Comparison of ENCODE assay signal across 8 cellular contexts in the genomic region with DNA sequence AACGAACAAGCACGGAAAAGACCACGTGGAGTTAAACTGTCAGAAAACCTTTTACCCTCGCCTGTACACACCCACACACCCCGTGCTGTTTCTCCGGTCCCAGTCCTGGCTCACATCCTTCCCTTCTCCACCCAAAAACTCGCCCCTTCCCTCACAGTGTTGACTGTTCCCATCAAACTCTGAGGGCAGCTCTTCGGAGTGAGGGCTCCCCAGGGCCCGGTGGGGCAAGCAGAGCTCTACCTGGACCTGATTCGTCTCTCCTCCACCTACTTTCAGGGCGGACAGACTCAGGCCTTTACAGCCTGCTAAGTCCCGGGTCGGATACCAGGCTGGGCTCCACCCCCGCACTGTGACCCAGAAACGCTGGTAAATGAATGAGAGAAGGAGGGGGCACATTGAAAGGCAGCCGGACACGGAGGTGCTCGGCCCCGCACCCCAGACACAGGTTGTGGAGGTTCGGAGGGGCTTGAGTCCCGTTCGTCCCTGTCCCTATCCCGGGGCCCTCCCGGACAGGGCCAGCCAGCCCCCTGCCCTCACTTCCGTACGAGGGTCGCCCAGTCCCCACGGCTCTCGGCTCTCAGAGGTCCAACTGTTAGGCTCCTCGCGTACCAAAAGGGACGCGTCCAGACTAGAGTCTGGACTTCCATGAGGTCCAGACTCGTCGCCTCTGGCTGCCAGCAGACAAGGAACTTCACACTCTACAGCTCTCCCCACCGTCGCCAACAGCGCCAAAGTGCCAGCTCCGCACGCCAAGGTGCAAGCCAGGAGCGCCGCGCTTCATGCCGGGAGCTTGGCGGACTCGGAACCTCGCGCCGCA. TPM values are rescaled to one million over a fixed set of nuclear protein-coding genes. Genes with fewer than 3 reads are reported as not detected.
DNase-seq lines count a peak whose midpoint lies in the region; ATAC-seq and TF ChIP-seq lines count a peak whose summit lies in the region.

No MANE protein-coding gene starts in this region.

- H2BK120ac ChIP-seq in mesenchymal stem cell (ENCODE audit: low read depth, low read length) = peak overlapping the region; percentile 21

- peaks cover 12% of the 10 kb centered on the region for H3K27me3 ChIP-seq in endodermal cell (ENCODE audit: control insufficient read depth, insufficient read depth, low read length, poor library complexity, severe bottlenecking)
- no peaks in the 10 kb centered on the region for H3K27me3 ChIP-seq in mesenchymal stem cell (ENCODE audit: control insufficient read depth in 1 of 2, insufficient read depth in 1 of 2, low read length in 2 of 2)

- H3K4me2 ChIP-seq in mesenchymal stem cell (ENCODE audit: low read length, poor library complexity, severe bottlenecking) = peak overlapping the region; percentile 64

- H3K9me3 Mint-ChIP-seq in MCF 10A (ENCODE audit: unreplicated experiment) (no peaks in the 10 kb centered on the region), endodermal cell (no peaks in the 10 kb centered on the region), progenitor cell of endocrine pancreas (ENCODE audit: low read depth) (no peaks in the 10 kb centered on the region)
- no peaks in the 10 kb centered on the region for H3K9me3 Mint-ChIP-seq in stimulated activated memory B cell treated with anti-CD40 and anti-IgM and Interleukin-4, amounts not matched to agents 10 μg/mL and 1 μg/mL and 100 μg/mL, for 72 hours

- peak overlapping the region; percentile 43 for H4K91ac ChIP-seq in mesenchymal stem cell (ENCODE audit: low read length)

- no peak overlapping the region for H3K14ac ChIP-seq in mesenchymal stem cell (ENCODE audit: low read length in 2 of 2)

- intact Hi-C loops in MCF 10A (cut with micrococcal nuclease) = no loop called here

- H3K27ac ChIP-seq in endodermal cell (ENCODE audit: low read depth, low read length) (no peak overlapping the region), mesenchymal stem cell (ENCODE audit: low read length, poor library complexity, severe bottlenecking) (no peak overlapping the region)

- H3K9me3 ChIP-seq in endodermal cell (ENCODE audit: control insufficient read depth, low read length) (no peaks in the 10 kb centered on the region), mesenchymal stem cell (ENCODE audit: control insufficient read depth, low read length) (no peaks in the 10 kb centered on the region)

- H3K4me1 Mint-ChIP-seq in MCF 10A (ENCODE audit: insufficient read depth, unreplicated experiment) (peaks cover 7% of the 10 kb centered on the region), endodermal cell (no peaks in the 10 kb centered on the region), progenitor cell of endocrine pancreas (ENCODE audit: low read depth) (peaks cover 3% of the 10 kb centered on the region)
- peaks cover 11% of the 10 kb centered on the region for H3K4me1 Mint-ChIP-seq in stimulated activated memory B cell treated with anti-CD40 and anti-IgM and Interleukin-4, amounts not matched to agents 10 μg/mL and 1 μg/mL and 100 μg/mL, for 72 hours

- H3K9ac ChIP-seq in endodermal cell (ENCODE audit: extremely low read depth, low read length, poor library complexity, severe bottlenecking) (no peak overlapping the region), mesenchymal stem cell (ENCODE audit: low read length) (peak overlapping the region; percentile 79)

- no peak for TF ChIP-seq CTCF in MCF 10A (IDR thresholded peaks at IDR 0.05; ENCODE audit: unreplicated experiment)
- no peak for TF ChIP-seq CTCF in endodermal cell (conservative IDR thresholded peaks at IDR 0.05)
- TF ChIP-seq CTCF in progenitor cell of endocrine pancreas (IDR thresholded peaks at IDR 0.05; ENCODE audit: unreplicated experiment) = no peak

- peak; percentile 60 to 86 for DNase-seq in T47D (ENCODE audit: low read depth in 1 of 2, low spot score in 1 of 2)
- DNase-seq in MCF 10A (ENCODE audit: unreplicated experiment) = no peak
- DNase-seq in activated CD4-positive, CD25-positive, alpha-beta regulatory T cell treated with anti-CD3 and anti-CD28 coated beads, Interleukin-2, amount 50 U/mL, for 72 hours = peak; percentile 34
- DNase-seq in endodermal cell = peak; percentile 89
- peak; percentile 33 for DNase-seq in mesenchymal stem cell
- no peak for DNase-seq in progenitor cell of endocrine pancreas (ENCODE audit: low spot score, unreplicated experiment)
- DNase-seq in SK-N-DZ (ENCODE audit: low spot score) = no peak

- peak overlapping the region; percentile 46 for H2AFZ ChIP-seq in mesenchymal stem cell (ENCODE audit: low read depth, low read length)

- H3K27ac Mint-ChIP-seq in MCF 10A (ENCODE audit: low read depth, unreplicated experiment) (no peak overlapping the region), endodermal cell (no peak overlapping the region), progenitor cell of endocrine pancreas (no peak overlapping the region)
- H3K27ac Mint-ChIP-seq in stimulated activated memory B cell treated with anti-CD40 and anti-IgM and Interleukin-4, amounts not matched to agents 10 μg/mL and 1 μg/mL and 100 μg/mL, for 72 hours = peak overlapping the region; percentile 69

- no peak overlapping the region for H3K23ac ChIP-seq in mesenchymal stem cell (ENCODE audit: low read length in 2 of 2)

- no peak overlapping the region for H2BK12ac ChIP-seq in mesenchymal stem cell (ENCODE audit: low read length in 2 of 2)

- H3K36me3 ChIP-seq in endodermal cell (ENCODE audit: control insufficient read depth, insufficient read depth, low read length) (no peaks in the 10 kb centered on the region), mesenchymal stem cell (ENCODE audit: control insufficient read depth in 1 of 2, insufficient read depth in 2 of 2, low read depth in 1 of 2, low read length in 2 of 2) (no peaks in the 10 kb centered on the region)

- peak; percentile 63 for ATAC-seq in stimulated activated memory B cell treated with anti-CD40 and anti-IgM and Interleukin-4, amounts not matched to agents 10 μg/mL and 1 μg/mL and 100 μg/mL, for 72 hours

- H2AK5ac ChIP-seq in mesenchymal stem cell (ENCODE audit: low read length, severe bottlenecking) = no peak overlapping the region

- peak overlapping the region; percentile 26 to 32 for H3K18ac ChIP-seq in mesenchymal stem cell (ENCODE audit: low read depth in 1 of 2, low read length in 2 of 2)

- in situ Hi-C loops in T47D (cut with HindIII; ENCODE audit: low pct_unique_long_range_greater_than_20kb, low sequenced_read_pairs) = no loop called here

- H3K4me1 ChIP-seq in endodermal cell (ENCODE audit: control insufficient read depth, insufficient read depth, low read length) (no peaks in the 10 kb centered on the region), mesenchymal stem cell (ENCODE audit: control insufficient read depth, insufficient read depth, low read depth, low read length) (peaks cover 7% of the 10 kb centered on the region)

- 23 to 25% methylated on average over 14 to 49 of the region's 49 CpGs for WGBS in endodermal cell (ENCODE audit: insufficient coverage in 1 of 2, insufficient read length in 1 of 2), 2 experiments
- 40% methylated on average over 46 of the region's 49 CpGs for WGBS in mesenchymal stem cell

- H3K4me3 Mint-ChIP-seq in MCF 10A (ENCODE audit: unreplicated experiment) = no peak overlapping the region
- H3K4me3 Mint-ChIP-seq in endodermal cell = peak overlapping the region; percentile 47
- H3K4me3 Mint-ChIP-seq in stimulated activated memory B cell treated with anti-CD40 and anti-IgM and Interleukin-4, amounts not matched to agents 10 μg/mL and 1 μg/mL and 100 μg/mL, for 72 hours = peak overlapping the region; percentile 78
- H3K4me3 Mint-ChIP-seq in progenitor cell of endocrine pancreas (ENCODE audit: low read depth) = no peak overlapping the region

- CTCF ChIA-PET in MCF 10A (lab: Yijun Ruan, JAX) = interaction anchor here (0.6 to 2.1 kb wide), 2 partner anchors 13 to 526 kb away, joined by 3 to 8 read pairs; no protein-coding TSS in a partner anchor

- no peak overlapping the region for H2BK5ac ChIP-seq in mesenchymal stem cell (ENCODE audit: low read depth, low read length, poor library complexity, severe bottlenecking)

- no TSS peak for BruUV-seq in MCF 10A (replicated peaks; lab: Mats Ljungman, UMichigan)

- H3K27me3 Mint-ChIP-seq in MCF 10A (ENCODE audit: insufficient read depth, unreplicated experiment) = no peaks in the 10 kb centered on the region
- peaks cover 2% of the 10 kb centered on the region for H3K27me3 Mint-ChIP-seq in endodermal cell (ENCODE audit: insufficient read depth)
- H3K27me3 Mint-ChIP-seq in stimulated activated memory B cell treated with anti-CD40 and anti-IgM and Interleukin-4, amounts not matched to agents 10 μg/mL and 1 μg/mL and 100 μg/mL, for 72 hours = peaks cover 13% of the 10 kb centered on the region
- peaks cover 8% of the 10 kb centered on the region for H3K27me3 Mint-ChIP-seq in progenitor cell of endocrine pancreas

- H3K36me3 Mint-ChIP-seq in MCF 10A (ENCODE audit: insufficient read depth, unreplicated experiment) (no peaks in the 10 kb centered on the region), endodermal cell (ENCODE audit: low read depth) (no peaks in the 10 kb centered on the region), progenitor cell of endocrine pancreas (ENCODE audit: insufficient read depth) (no peaks in the 10 kb centered on the region)
- H3K36me3 Mint-ChIP-seq in stimulated activated memory B cell treated with anti-CD40 and anti-IgM and Interleukin-4, amounts not matched to agents 10 μg/mL and 1 μg/mL and 100 μg/mL, for 72 hours = no peaks in the 10 kb centered on the region

- H3K4me3 ChIP-seq in endodermal cell (ENCODE audit: low read length) (peak overlapping the region; percentile 71), mesenchymal stem cell (ENCODE audit: insufficient read depth in 1 of 2, low read depth in 1 of 2, low read length in 2 of 2) (peak overlapping the region; percentile 42 to 73)

- no peaks in the 10 kb centered on the region for H3K79me1 ChIP-seq in mesenchymal stem cell (replicated peaks; ENCODE audit: low read length, poor library complexity, severe bottlenecking)

- no peak overlapping the region for H2BK15ac ChIP-seq in mesenchymal stem cell (ENCODE audit: low read depth, poor library complexity, severe bottlenecking)

- H4K8ac ChIP-seq in mesenchymal stem cell (ENCODE audit: low read length) = peak overlapping the region; percentile 10

- POLR2A ChIA-PET in MCF 10A (lab: Yijun Ruan, JAX) = no interaction called here

- peak overlapping the region in 1 of 2 experiments; percentile 17 for H3K4ac ChIP-seq in mesenchymal stem cell (ENCODE audit: low read depth in 1 of 2, low read length in 2 of 2)

RNA-seq across cellular contexts. Expression of a gene that starts 31.7 kb away (rescaled TPM):
- total RNA-seq in MCF 10A (2022) (53.6 and 56.5 TPM in 2 replicates), endodermal cell (10 to 100 TPM; 37.8 to 47.9 TPM), progenitor cell of endocrine pancreas (35.9 and 37.5 TPM in 2 replicates)
- 18.9 TPM for polyA plus RNA-seq in endodermal cell (2013, experiment 1 of 2)
- polyA plus RNA-seq in endodermal cell (2013, experiment 2 of 2) = 16.2 TPM
- 18.9 TPM for polyA plus RNA-seq in mesenchymal stem cell (2013, experiment 1 of 2)
- 18.4 TPM for polyA plus RNA-seq in mesenchymal stem cell (2013, experiment 2 of 2)
- polyA plus RNA-seq in SK-N-DZ (2014; cell fraction: cytosol; rRNA removed) = 25.0 and 28.4 TPM in 2 replicates
- polyA plus RNA-seq in SK-N-DZ (2014; cell fraction: nucleus; rRNA removed) = 52.6 and 62.9 TPM in 2 replicates

Comparison
In these comparisons a context has a peak if more than half of its experiments do, and no peak if none do; other contexts are left out.
1. DNase-seq: peak in T47D (2 of 2), activated CD4-positive, CD25-positive, alpha-beta regulatory T cell treated with anti-CD3 and anti-CD28 coated beads, Interleukin-2, amount 50 U/mL, for 72 hours (single experiment), endodermal cell (single experiment) and mesenchymal stem cell (single experiment); none in MCF 10A (single experiment), progenitor cell of endocrine pancreas (single experiment) and SK-N-DZ (single experiment).
2. H3K4me3 Mint-ChIP-seq: peak in endodermal cell (single experiment) and stimulated activated memory B cell treated with anti-CD40 and anti-IgM and Interleukin-4, amounts not matched to agents 10 μg/mL and 1 μg/mL and 100 μg/mL, for 72 hours (single experiment); none in MCF 10A (single experiment) and progenitor cell of endocrine pancreas (single experiment).